In genomic region chr3:102114264-102114979, GRCh38 we compare ENCODE assay signal across 11 cellular contexts.
A peak's percentile ranks its signal among the peaks of the same experiment; 100 is the strongest.
DNase-seq lines count a peak whose midpoint lies in the region; FAIRE-seq and TF ChIP-seq lines count a peak whose summit lies in the region.
"Had no signal": no experiment of that assay in that cellular context is flagged by ENCODE, and none has a peak within 500 bp of the region (broad histone marks: within the 10 kb centered on the region; RNA-seq: fewer than 3 reads in every experiment).

No MANE protein-coding gene starts in this region.

- POLR2A ChIA-PET in OCI-LY7 (lab: Charles Lee), result interaction anchor here (1.0 to 1.2 kb wide), 3 partner anchors 12 to 30 kb away, joined by 3 read pairs; no protein-coding TSS in a partner anchor

- no peak overlapping the region for H2AFZ ChIP-seq in OCI-LY7 (ENCODE audit: low read length)

- peak overlapping the region; percentile 86 for H3K27ac Mint-ChIP-seq in T-helper 1 cell treated with Interleukin-12 subunit alpha and Interleukin-12 subunit beta and Interleukin-4 antibody, amounts not matched to agents 30 μg/mL and 1 μg/mL, for 36 hours
- H3K27ac Mint-ChIP-seq in activated naive CD4-positive, alpha-beta T cell treated with anti-CD3 and anti-CD28 coated beads, Interleukin-2, amount 10 ng/mL, durations not matched to agents 7 days and 5 days, result peak overlapping the region; percentile 81

- no peak for TF ChIP-seq CTCF in OCI-LY7 (conservative IDR thresholded peaks at IDR 0.05; ENCODE audit: low read length)

- no peaks in the 10 kb centered on the region for H3K9me2 ChIP-seq in OCI-LY7 (ENCODE audit: insufficient read depth, low read length)

- H3K79me2 ChIP-seq in OCI-LY7 (ENCODE audit: insufficient read depth, low read depth, low read length), result no peaks in the 10 kb centered on the region

- no peak for FAIRE-seq in GM12892 (lab: Jason Lieb, UNC)

- peaks cover 39% of the 10 kb centered on the region for H3K9me3 Mint-ChIP-seq in T-helper 1 cell treated with Interleukin-12 subunit alpha and Interleukin-12 subunit beta and Interleukin-4 antibody, amounts not matched to agents 30 μg/mL and 1 μg/mL, for 36 hours
- H3K9me3 Mint-ChIP-seq in activated naive CD4-positive, alpha-beta T cell treated with anti-CD3 and anti-CD28 coated beads, Interleukin-2, amount 10 ng/mL, durations not matched to agents 7 days and 5 days, result peaks cover 29% of the 10 kb centered on the region

- H3K4me1 Mint-ChIP-seq in T-helper 1 cell treated with Interleukin-12 subunit alpha and Interleukin-12 subunit beta and Interleukin-4 antibody, amounts not matched to agents 30 μg/mL and 1 μg/mL, for 36 hours (ENCODE audit: low read depth), result peaks cover 35% of the 10 kb centered on the region
- H3K4me1 Mint-ChIP-seq in activated naive CD4-positive, alpha-beta T cell treated with anti-CD3 and anti-CD28 coated beads, Interleukin-2, amount 10 ng/mL, durations not matched to agents 7 days and 5 days, result peaks cover 35% of the 10 kb centered on the region

- intact Hi-C loops in OCI-LY7 (cut with micrococcal nuclease; ENCODE audit: unreplicated experiment), result no loop called here

- H3K4me3 Mint-ChIP-seq in T-helper 1 cell treated with Interleukin-12 subunit alpha and Interleukin-12 subunit beta and Interleukin-4 antibody, amounts not matched to agents 30 μg/mL and 1 μg/mL, for 36 hours, result peak overlapping the region; percentile 65
- peak overlapping the region; percentile 5 for H3K4me3 Mint-ChIP-seq in activated naive CD4-positive, alpha-beta T cell treated with anti-CD3 and anti-CD28 coated beads, Interleukin-2, amount 10 ng/mL, durations not matched to agents 7 days and 5 days

- no peaks in the 10 kb centered on the region for H3K27me3 ChIP-seq in rectal smooth muscle tissue (ENCODE audit: control insufficient read depth, insufficient read depth, low read length)
- H3K27me3 ChIP-seq: neutrophil had no signal

- DNase-seq in CD1c-positive myeloid dendritic cell (ENCODE audit: extremely low spot score) (peak; percentile 23), OCI-LY7 (ENCODE audit: low spot score) (no peak), HuH-7 (ENCODE audit: low spot score) (no peak), epidermal melanocyte (ENCODE audit: insufficient read length, low spot score) (no peak), GM12892 (ENCODE audit: insufficient read length) (no peak)
- DNase-seq in activated naive CD4-positive, alpha-beta T cell treated with anti-CD3 and anti-CD28 coated beads, Interleukin-2, amount 10 ng/mL, durations not matched to agents 7 days and 5 days, result peak; percentile 77
- DNase-seq: NCI-H1436 treated with DMSO at 0.1 percent for 48 hours, NCI-H69 had no signal

- peaks cover 35% of the 10 kb centered on the region for H3K36me3 Mint-ChIP-seq in T-helper 1 cell treated with Interleukin-12 subunit alpha and Interleukin-12 subunit beta and Interleukin-4 antibody, amounts not matched to agents 30 μg/mL and 1 μg/mL, for 36 hours (ENCODE audit: low read depth)
- H3K36me3 Mint-ChIP-seq in activated naive CD4-positive, alpha-beta T cell treated with anti-CD3 and anti-CD28 coated beads, Interleukin-2, amount 10 ng/mL, durations not matched to agents 7 days and 5 days, result peaks cover 14% of the 10 kb centered on the region

- H3K27me3 Mint-ChIP-seq in T-helper 1 cell treated with Interleukin-12 subunit alpha and Interleukin-12 subunit beta and Interleukin-4 antibody, amounts not matched to agents 30 μg/mL and 1 μg/mL, for 36 hours (ENCODE audit: low read depth), result no peaks in the 10 kb centered on the region
- no peaks in the 10 kb centered on the region for H3K27me3 Mint-ChIP-seq in activated naive CD4-positive, alpha-beta T cell treated with anti-CD3 and anti-CD28 coated beads, Interleukin-2, amount 10 ng/mL, durations not matched to agents 7 days and 5 days

- no peaks in the 10 kb centered on the region for H3K9me3 ChIP-seq in OCI-LY7 (ENCODE audit: low read length)
- H3K9me3 ChIP-seq: neutrophil had no signal

- no peak overlapping the region for H3K9ac ChIP-seq in rectal smooth muscle tissue (ENCODE audit: low read length)

- CTCF ChIA-PET in activated naive CD4-positive, alpha-beta T cell treated with anti-CD3 and anti-CD28 coated beads, Interleukin-2, amount 10 ng/mL, durations not matched to agents 7 days and 5 days (lab: Charles Lee), result interaction anchor here (0.7 to 1.2 kb wide), 3 partner anchors 9 to 300 kb away, joined by 3 to 5 read pairs (median 3); no protein-coding TSS in a partner anchor
- CTCF ChIA-PET in OCI-LY7 (lab: Charles Lee; ENCODE audit: unreplicated experiment), result no interaction called here

- no peak overlapping the region for H3K4me3 ChIP-seq in rectal smooth muscle tissue (ENCODE audit: low read length)
- H3K4me3 ChIP-seq in OCI-LY7 (ENCODE audit: low read depth, low read length, poor library complexity, severe bottlenecking), result no peak overlapping the region

- BruUV-seq in OCI-LY7 (replicated peaks; lab: Mats Ljungman, UMichigan), result no TSS peak

- H3K36me3 ChIP-seq in rectal smooth muscle tissue (ENCODE audit: control insufficient read depth, insufficient read depth, low read length) (no peaks in the 10 kb centered on the region), OCI-LY7 (ENCODE audit: insufficient read depth, low read length) (no peaks in the 10 kb centered on the region)
- H3K36me3 ChIP-seq: neutrophil had no signal

- TF ChIP-seq POLR2A in GM12892 (IDR thresholded peaks at IDR 0.05; ENCODE audit: low read depth, low read length), result no peak

- peak overlapping the region; percentile 65 for H3K27ac ChIP-seq in rectal smooth muscle tissue (ENCODE audit: low read depth, low read length)
- no peak overlapping the region for H3K27ac ChIP-seq in OCI-LY7 (ENCODE audit: low read depth, low read length, poor library complexity, severe bottlenecking)
- H3K27ac ChIP-seq: neutrophil had no signal

- H3K4me2 ChIP-seq in OCI-LY7 (ENCODE audit: low read length), result no peak overlapping the region

- no peaks in the 10 kb centered on the region for H4K20me1 ChIP-seq in OCI-LY7 (ENCODE audit: insufficient read depth, low read length)

- no peaks in the 10 kb centered on the region for H3K4me1 ChIP-seq in rectal smooth muscle tissue (ENCODE audit: control insufficient read depth, insufficient read depth, low read length)
- H3K4me1 ChIP-seq in OCI-LY7 (ENCODE audit: insufficient read depth, low read length, poor library complexity, severe bottlenecking), result no peaks in the 10 kb centered on the region

Comparison
In these comparisons a context has a peak if more than half of its experiments do, and no peak if none do; other contexts are left out.
1. DNase-seq: peak in CD1c-positive myeloid dendritic cell (single experiment) and activated naive CD4-positive, alpha-beta T cell treated with anti-CD3 and anti-CD28 coated beads, Interleukin-2, amount 10 ng/mL, durations not matched to agents 7 days and 5 days (single experiment); none in OCI-LY7 (single experiment), HuH-7 (single experiment), epidermal melanocyte (single experiment) and GM12892 (single experiment).